ENCODE assay signal across 6 cellular contexts in the genomic region with DNA sequence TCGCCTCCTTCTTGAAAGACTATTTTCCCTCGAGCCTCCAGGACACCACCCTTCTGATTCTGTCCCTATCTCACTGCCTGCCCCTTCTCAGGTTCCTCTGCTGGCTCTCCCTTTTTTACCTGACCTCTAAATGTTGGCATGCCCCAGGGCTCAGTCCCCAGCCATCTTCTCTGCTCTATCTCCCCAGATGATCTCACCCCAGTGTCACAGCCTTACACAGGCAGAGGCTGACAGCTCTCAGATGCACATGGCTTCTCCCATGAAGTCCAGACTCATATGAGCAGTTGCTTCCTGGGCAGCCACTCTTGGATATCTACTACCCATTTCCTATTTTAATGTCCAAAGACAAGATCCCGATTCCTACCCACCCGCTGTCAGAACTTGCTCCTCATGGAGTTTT. TPM values are rescaled to one million over a fixed set of nuclear protein-coding genes. Genes with fewer than 3 reads are reported as not detected.
"Had no signal": no experiment of that assay in that cellular context is flagged by ENCODE, and none has a peak within 500 bp of the region (broad histone marks: within the 10 kb centered on the region; RNA-seq: fewer than 3 reads in every experiment).

No MANE protein-coding gene starts in this region.

- H3K27ac Mint-ChIP-seq: GM23338, H9 had no signal

- ATAC-seq: GM23338 had no signal

- H3K9me3 Mint-ChIP-seq: GM23338, H9 had no signal

- H3K4me1 Mint-ChIP-seq: GM23338, H9 had no signal

- DNase-seq: H9, HCEC 1CT, IMR-90 had no signal

- H3K4me3 Mint-ChIP-seq: GM23338, H9 had no signal

- H3K4me3 ChIP-seq: GM23338 had no signal

RNA-seq across cellular contexts. Expression of a gene that starts 37.5 kb away (rescaled TPM):
- total RNA-seq: GM23338, H1, H9, HT-29, IMR-90 had no signal
- polyA plus RNA-seq: GM23338, H1, IMR-90 had no signal

RNA-seq across cellular contexts. Expression of a gene that starts 50.9 kb away (rescaled TPM):
- total RNA-seq: GM23338, H1, H9, HT-29, IMR-90 had no signal
- polyA plus RNA-seq: GM23338, H1, IMR-90 had no signal
